12 cellular contexts compared by ENCODE assay signal in genomic region chr13:65260938-65261880, GRCh38.
A peak's percentile ranks its signal among the peaks of the same experiment; 100 is the strongest.
DNase-seq lines count a peak whose midpoint lies in the region; ATAC-seq and TF ChIP-seq lines count a peak whose summit lies in the region.
"Had no signal": no experiment of that assay in that cellular context is flagged by ENCODE, and none has a peak within 500 bp of the region (broad histone marks: within the 10 kb centered on the region; RNA-seq: fewer than 3 reads in every experiment).

No MANE protein-coding gene starts in this region.

- no peak for TF ChIP-seq POLR2A in esophagus muscularis mucosa (IDR thresholded peaks at IDR 0.05; ENCODE audit: low read depth)

- H3K4me1 ChIP-seq in left ventricle myocardium inferior: no peaks in the 10 kb centered on the region
- H3K4me1 ChIP-seq in esophagus muscularis mucosa: peaks cover 0 to 7% (median 5%) of the 10 kb centered on the region in 4 donors
- no peaks in the 10 kb centered on the region for H3K4me1 ChIP-seq in thoracic aorta (ENCODE audit: control insufficient read depth in 1 of 2, low read depth in 2 of 2)

- DNase-seq in left ventricle myocardium inferior (no peak), cardiac septum (ENCODE audit: low spot score) (no peak), esophagus muscularis mucosa (ENCODE audit: extremely low spot score) (no peak), thoracic aorta (ENCODE audit: low spot score) (no peak)
- no peak for DNase-seq in activated T-cell treated with anti-CD3 and anti-CD28 coated beads, Interleukin-2, amount 50 U/mL, for 4 hours
- DNase-seq: dermis blood vessel endothelial cell, T1000 had no signal

- TF ChIP-seq CTCF in left ventricle myocardium inferior (IDR thresholded peaks at IDR 0.05; ENCODE audit: borderline replicate concordance) (no peak), esophagus muscularis mucosa (IDR thresholded peaks at IDR 0.05) (no peak), thoracic aorta (IDR thresholded peaks at IDR 0.05) (no peak)

- H3K36me3 ChIP-seq in left ventricle myocardium inferior: no peaks in the 10 kb centered on the region
- H3K36me3 ChIP-seq in esophagus muscularis mucosa: no peaks in the 10 kb centered on the region
- H3K36me3 ChIP-seq in thoracic aorta: no peaks in the 10 kb centered on the region

- ATAC-seq in SK-N-SH treated with all-trans-retinoic acid at 6 μM for 48 hours (peak; percentile 50; the same call in 2 of the 3 replicates), thoracic aorta (ENCODE audit: insufficient number of reproducible peaks, low FRiP score, low read depth) (no peak), HG03457 (IDR thresholded peaks at IDR 0.05; ENCODE audit: unreplicated experiment) (no peak), HG03520 (IDR thresholded peaks at IDR 0.05; ENCODE audit: unreplicated experiment) (no peak)
- ATAC-seq in activated T-cell treated with anti-CD3 and anti-CD28 coated beads, Interleukin-2, amount 50 U/mL, for 4 hours: no peak
- ATAC-seq: K562 had no signal

- peak overlapping the region; percentile 41 for H3K4me3 ChIP-seq in left ventricle myocardium inferior
- peak overlapping the region in 3 of 4 donors; percentile 7 to 25 (median 12) for H3K4me3 ChIP-seq in esophagus muscularis mucosa
- peak overlapping the region; percentile 44 for H3K4me3 ChIP-seq in thoracic aorta
- H3K4me3 ChIP-seq: K562 had no signal

- no peak overlapping the region for H3K4me3 Mint-ChIP-seq in activated T-cell treated with anti-CD3 and anti-CD28 coated beads, Interleukin-2, amount 50 U/mL, for 4 hours
- H3K4me3 Mint-ChIP-seq: activated naive CD4-positive, alpha-beta T cell treated with anti-CD3 and anti-CD28 coated beads, Interleukin-2, amount 50 U/mL, for 24 hours had no signal

- H3K36me3 Mint-ChIP-seq in activated T-cell treated with anti-CD3 and anti-CD28 coated beads, Interleukin-2, amount 50 U/mL, for 4 hours (ENCODE audit: insufficient read depth): no peaks in the 10 kb centered on the region
- H3K36me3 Mint-ChIP-seq: activated naive CD4-positive, alpha-beta T cell treated with anti-CD3 and anti-CD28 coated beads, Interleukin-2, amount 50 U/mL, for 24 hours had no signal

- 50% methylated on average over 5 of the region's 5 CpGs for WGBS in esophagus muscularis mucosa

- H3K27me3 ChIP-seq in left ventricle myocardium inferior (ENCODE audit: low read depth): no peaks in the 10 kb centered on the region
- H3K27me3 ChIP-seq in esophagus muscularis mucosa: no peaks in the 10 kb centered on the region
- H3K27me3 ChIP-seq in thoracic aorta (replicated peaks; ENCODE audit: insufficient read depth): no peaks in the 10 kb centered on the region

- no peaks in the 10 kb centered on the region for H3K27me3 Mint-ChIP-seq in activated T-cell treated with anti-CD3 and anti-CD28 coated beads, Interleukin-2, amount 50 U/mL, for 4 hours (ENCODE audit: low read depth)
- H3K27me3 Mint-ChIP-seq: activated naive CD4-positive, alpha-beta T cell treated with anti-CD3 and anti-CD28 coated beads, Interleukin-2, amount 50 U/mL, for 24 hours had no signal

- peaks cover 12% of the 10 kb centered on the region for H3K9me3 Mint-ChIP-seq in activated T-cell treated with anti-CD3 and anti-CD28 coated beads, Interleukin-2, amount 50 U/mL, for 4 hours

- TF ChIP-seq EP300 in esophagus muscularis mucosa (IDR thresholded peaks at IDR 0.05): no peak

- H3K4me1 Mint-ChIP-seq in activated T-cell treated with anti-CD3 and anti-CD28 coated beads, Interleukin-2, amount 50 U/mL, for 4 hours (ENCODE audit: low read depth): peaks cover 1% of the 10 kb centered on the region
- H3K4me1 Mint-ChIP-seq: activated naive CD4-positive, alpha-beta T cell treated with anti-CD3 and anti-CD28 coated beads, Interleukin-2, amount 50 U/mL, for 24 hours had no signal

- intact Hi-C loops in left ventricle myocardium inferior (cut with micrococcal nuclease): no loop called here
- intact Hi-C loops in cardiac septum (cut with DNase I): no loop called here
- intact Hi-C loops in esophagus muscularis mucosa (cut with DNase I): no loop called here

- H3K27ac ChIP-seq in left ventricle myocardium inferior (replicated peaks) (no peak overlapping the region), esophagus muscularis mucosa (replicated peaks in 1 of 4) (no peak overlapping the region), thoracic aorta (no peak overlapping the region)

- H3K9me3 ChIP-seq in left ventricle myocardium inferior (replicated peaks) (no peaks in the 10 kb centered on the region), esophagus muscularis mucosa (no peaks in the 10 kb centered on the region), thoracic aorta (no peaks in the 10 kb centered on the region)

TF ChIP-seq in SK-N-SH treated with all-trans-retinoic acid at 6 μM for 48 hours, 23 proteins besides CTCF, POLR2A, EP300 and RAD21:
- TF ChIP-seq OSR1 (CRISPR knock-in tag; IDR thresholded peaks at IDR 0.05) (no peak), ARNTL (CRISPR knock-in tag; IDR thresholded peaks at IDR 0.05; ENCODE audit: borderline replicate concordance, low read depth) (no peak), ZNF70 (CRISPR knock-in tag; IDR thresholded peaks at IDR 0.05) (no peak), ZNF8 (CRISPR knock-in tag; IDR thresholded peaks at IDR 0.05) (no peak), TCF4 (CRISPR knock-in tag; IDR thresholded peaks at IDR 0.05; ENCODE audit: borderline replicate concordance) (no peak), POU6F1 (CRISPR knock-in tag; IDR thresholded peaks at IDR 0.05; ENCODE audit: borderline replicate concordance, low read depth) (no peak), CREB5 (CRISPR knock-in tag; IDR thresholded peaks at IDR 0.05; ENCODE audit: low read depth) (no peak), ZNF565 (CRISPR knock-in tag; conservative IDR thresholded peaks at IDR 0.05; ENCODE audit: low read depth) (no peak), ZFP30 (CRISPR knock-in tag; IDR thresholded peaks at IDR 0.05) (no peak), ESRRG (CRISPR knock-in tag; IDR thresholded peaks at IDR 0.05) (no peak), CSRNP3 (CRISPR knock-in tag; IDR thresholded peaks at IDR 0.05) (no peak)
TF ChIP-seq in SK-N-SH treated with all-trans-retinoic acid at 6 μM for 48 hours: peak in this region for 0.
